In the genomic region with DNA sequence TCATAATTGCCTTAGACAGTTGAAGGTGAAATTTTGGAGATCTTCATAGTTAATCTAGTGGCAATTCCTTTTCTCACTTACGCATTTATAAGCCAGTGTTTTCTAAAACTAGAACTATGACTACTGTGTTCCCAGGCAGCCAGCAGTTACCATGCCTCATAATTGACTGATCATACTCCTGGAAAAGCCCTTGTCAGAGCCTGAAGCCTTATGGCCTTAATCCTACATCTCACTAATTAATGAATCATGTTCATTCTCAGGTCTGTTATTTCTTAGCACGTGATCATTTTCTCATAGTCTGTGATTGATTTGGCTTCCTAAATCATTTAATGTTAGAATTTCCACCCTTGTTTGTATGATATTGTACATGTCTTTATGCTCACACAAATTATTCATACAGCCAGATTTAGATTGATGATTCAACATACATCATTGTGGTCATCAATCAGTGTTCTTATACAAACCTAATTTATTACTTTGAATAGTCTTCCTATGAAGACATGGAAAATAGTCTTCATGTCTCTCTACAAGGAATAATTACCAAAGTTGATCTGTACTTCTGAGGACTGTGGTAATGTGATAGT, we compare ENCODE assay signal across 23 cellular contexts.
A peak's percentile ranks its signal among the peaks of the same experiment; 100 is the strongest.
DNase-seq lines count a peak whose midpoint lies in the region; ATAC-seq and TF ChIP-seq lines count a peak whose summit lies in the region.
"Had no signal": no experiment of that assay in that cellular context is flagged by ENCODE, and none has a peak within 500 bp of the region (broad histone marks: within the 10 kb centered on the region; RNA-seq: fewer than 3 reads in every experiment).

No MANE protein-coding gene starts in this region.

- no peak overlapping the region for H3K4me3 ChIP-seq in epithelial cell of esophagus (ENCODE audit: low read length)
- no peak overlapping the region for H3K4me3 ChIP-seq in retinal pigment epithelial cell (ENCODE audit: low read length)
- H3K4me3 ChIP-seq: PC-9 had no signal

- no peak overlapping the region for H3K4me3 Mint-ChIP-seq in activated T-cell treated with anti-CD3 and anti-CD28 coated beads, Interleukin-2, amount 50 U/mL, for 72 hours
- no peak overlapping the region for H3K4me3 Mint-ChIP-seq in activated T-cell treated with anti-CD3 and anti-CD28 coated beads, Interleukin-2, amount 50 U/mL, for 24 hours
- H3K4me3 Mint-ChIP-seq: B cell; CD8-positive, alpha-beta T cell had no signal

- H3K27ac Mint-ChIP-seq in activated T-cell treated with anti-CD3 and anti-CD28 coated beads, Interleukin-2, amount 50 U/mL, for 72 hours: peak overlapping the region; percentile 63
- no peak overlapping the region for H3K27ac Mint-ChIP-seq in activated T-cell treated with anti-CD3 and anti-CD28 coated beads, Interleukin-2, amount 50 U/mL, for 24 hours
- H3K27ac Mint-ChIP-seq: B cell; CD8-positive, alpha-beta T cell had no signal

- TF ChIP-seq CTCF in epithelial cell of esophagus (IDR thresholded peaks at IDR 0.05; ENCODE audit: insufficient read depth, low read depth, low read length, missing control alignments): no peak
- TF ChIP-seq CTCF in retinal pigment epithelial cell (conservative IDR thresholded peaks at IDR 0.05; ENCODE audit: low read depth, low read length): no peak

- ATAC-seq in activated T-cell treated with anti-CD3 and anti-CD28 coated beads, Interleukin-2, amount 50 U/mL, for 72 hours (replicated peaks in 1 of 2): no peak
- ATAC-seq in left lobe of liver: no peak
- ATAC-seq: CD8-positive, alpha-beta T cell; Right ventricle myocardium inferior had no signal

- no peaks in the 10 kb centered on the region for H3K36me3 Mint-ChIP-seq in activated T-cell treated with anti-CD3 and anti-CD28 coated beads, Interleukin-2, amount 50 U/mL, for 72 hours (ENCODE audit: insufficient read depth in 2 of 2)
- no peaks in the 10 kb centered on the region for H3K36me3 Mint-ChIP-seq in activated T-cell treated with anti-CD3 and anti-CD28 coated beads, Interleukin-2, amount 50 U/mL, for 24 hours (ENCODE audit: low read depth)
- H3K36me3 Mint-ChIP-seq: CD8-positive, alpha-beta T cell had no signal

- DNase-seq in activated T-cell treated with anti-CD3 and anti-CD28 coated beads, Interleukin-2, amount 50 U/mL, for 72 hours: no peak
- no peak for DNase-seq in activated T-cell treated with anti-CD3 and anti-CD28 coated beads, Interleukin-2, amount 50 U/mL, for 24 hours
- DNase-seq in NCI-H82 treated with DMSO at 0.1 percent for 48 hours (lab: John Stamatoyannopoulos, UW; ENCODE audit: unreplicated experiment): peak; percentile 59
- peak; percentile 38 for DNase-seq in epithelial cell of esophagus (ENCODE audit: low read depth)
- peak; percentile 76 for DNase-seq in retinal pigment epithelial cell (ENCODE audit: low read depth)
- DNase-seq in NCI-H2107 (lab: John Stamatoyannopoulos, UW): no peak
- no peak for DNase-seq in GDM1 (lab: John Stamatoyannopoulos, UW)
- DNase-seq in left lobe of liver (ENCODE audit: low spot score): no peak
- DNase-seq: Caco-2; CD8-positive, alpha-beta T cell; DMS 273 treated with DMSO at 0.1 percent for 48 hours; DMS79 treated with DMSO at 0.1 percent for 48 hours; KBM-7; NCI-H1092; NCI-H1417 treated with DMSO at 0.1 percent for 48 hours; NCI-H1694 treated with DMSO at 0.1 percent for 48 hours; NCI-H2081; NCI-H2171; NCI-H226; NCI-H510A; PC-9 had no signal

- no peaks in the 10 kb centered on the region for H3K27me3 Mint-ChIP-seq in activated T-cell treated with anti-CD3 and anti-CD28 coated beads, Interleukin-2, amount 50 U/mL, for 72 hours (ENCODE audit: low read depth)
- no peaks in the 10 kb centered on the region for H3K27me3 Mint-ChIP-seq in activated T-cell treated with anti-CD3 and anti-CD28 coated beads, Interleukin-2, amount 50 U/mL, for 24 hours
- H3K27me3 Mint-ChIP-seq: B cell had no signal

- peaks cover 26% of the 10 kb centered on the region for H3K4me1 Mint-ChIP-seq in activated T-cell treated with anti-CD3 and anti-CD28 coated beads, Interleukin-2, amount 50 U/mL, for 72 hours (ENCODE audit: low read depth)
- peaks cover 30% of the 10 kb centered on the region for H3K4me1 Mint-ChIP-seq in activated T-cell treated with anti-CD3 and anti-CD28 coated beads, Interleukin-2, amount 50 U/mL, for 24 hours (ENCODE audit: low read depth)

- no peaks in the 10 kb centered on the region for H3K9me3 Mint-ChIP-seq in activated T-cell treated with anti-CD3 and anti-CD28 coated beads, Interleukin-2, amount 50 U/mL, for 72 hours
- H3K9me3 Mint-ChIP-seq in activated T-cell treated with anti-CD3 and anti-CD28 coated beads, Interleukin-2, amount 50 U/mL, for 24 hours: no peaks in the 10 kb centered on the region
- H3K9me3 Mint-ChIP-seq: CD8-positive, alpha-beta T cell had no signal

Comparison
In these comparisons a context has a peak if more than half of its experiments do, and no peak if none do; other contexts are left out.
1. DNase-seq: peak in NCI-H82 treated with DMSO at 0.1 percent for 48 hours (single experiment), epithelial cell of esophagus (single experiment) and retinal pigment epithelial cell (single experiment); none in activated T-cell treated with anti-CD3 and anti-CD28 coated beads, Interleukin-2, amount 50 U/mL, for 72 hours (0 of 2), activated T-cell treated with anti-CD3 and anti-CD28 coated beads, Interleukin-2, amount 50 U/mL, for 24 hours (single experiment), NCI-H2107 (single experiment), GDM1 (single experiment) and left lobe of liver (single experiment).